Comparison of ENCODE assay signal across 15 cellular contexts in the genomic region with DNA sequence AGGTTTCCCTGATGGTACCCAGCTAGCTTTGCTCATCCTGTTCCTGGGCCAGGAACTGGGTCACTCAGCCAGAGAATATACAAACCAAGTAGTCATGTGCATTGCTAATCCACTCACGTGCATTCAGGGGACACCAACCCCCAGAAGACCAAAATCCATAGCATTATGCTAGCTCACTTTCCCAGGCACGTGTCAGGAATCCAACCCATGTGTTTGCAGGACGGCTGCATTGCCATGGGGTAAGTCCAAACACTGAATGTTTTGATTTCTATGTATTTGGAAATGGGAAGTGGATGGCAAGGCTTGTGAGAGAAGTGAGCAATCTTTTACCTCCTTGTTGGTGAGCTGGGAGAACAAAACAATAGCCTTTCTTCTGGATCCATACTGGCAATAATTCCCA.
A peak's percentile ranks its signal among the peaks of the same experiment; 100 is the strongest.
DNase-seq lines count a peak whose midpoint lies in the region; ATAC-seq, FAIRE-seq and TF ChIP-seq lines count a peak whose summit lies in the region.
"Had no signal": no experiment of that assay in that cellular context is flagged by ENCODE, and none has a peak within 500 bp of the region (broad histone marks: within the 10 kb centered on the region; RNA-seq: fewer than 3 reads in every experiment).

No MANE protein-coding gene starts in this region.

- H2BK12ac ChIP-seq in H1 (ENCODE audit: low read depth, low read length), result no peak overlapping the region; the same call in 1 of the 2 replicates

- H3K9me3 ChIP-seq in IMR-90 (ENCODE audit: control insufficient read depth, insufficient read depth, low read length), result no peaks in the 10 kb centered on the region
- H3K9me3 ChIP-seq in H1 (ENCODE audit: insufficient read depth in 2 of 2, low read depth in 1 of 2, low read length in 1 of 2), result no peaks in the 10 kb centered on the region; a peak in 1 of 4 replicates
- no peaks in the 10 kb centered on the region for H3K9me3 ChIP-seq in osteoblast (ENCODE audit: low read depth, low read length)
- H3K9me3 ChIP-seq: BE2C had no signal

- TF ChIP-seq RAD21 in IMR-90 (IDR thresholded peaks at IDR 0.05; ENCODE audit: low read length) (no peak), H1 (IDR thresholded peaks at IDR 0.05 in 1 of 2, conservative IDR thresholded peaks at IDR 0.05 in 1 of 2; ENCODE audit: low read depth in 2 of 2, low read length in 2 of 2) (no peak)

- FAIRE-seq in H1 (lab: Jason Lieb, UNC), result no peak
- no peak for FAIRE-seq in H54 (lab: Jason Lieb, UNC)

- DNase-seq in CD14-positive monocyte (ENCODE audit: low spot score), result peak; percentile 49
- peak; percentile 63 for DNase-seq in IMR-90
- DNase-seq in H1 (ENCODE audit: low read depth in 1 of 2, low spot score in 2 of 2), result no peak
- DNase-seq in osteoblast (ENCODE audit: insufficient read length, low spot score, missing footprints), result no peak
- DNase-seq in H54 (ENCODE audit: insufficient read length, low spot score), result no peak
- DNase-seq in activated CD4-positive, alpha-beta memory T cell treated with anti-CD3 and anti-CD28 coated beads for 36 hours, result no peak
- no peak for DNase-seq in GM20000 (ENCODE audit: low spot score)
- DNase-seq: activated CD4-positive, alpha-beta T cell treated with anti-CD3 and anti-CD28 coated beads for 4 hours; BE2C; NCI-H2029; NCI-H69 had no signal

- dilution Hi-C loops in IMR-90 (cut with HindIII; ENCODE audit: low sequenced_read_pairs, unreplicated experiment), result no loop called here

- in situ Hi-C loops in IMR-90 (cut with MboI; ENCODE audit: low sequenced_read_pairs), result no loop called here

- ATAC-seq in IMR-90 (ENCODE audit: low read depth), result peak; percentile 43
- no peak for ATAC-seq in GM19023 (IDR thresholded peaks at IDR 0.05; ENCODE audit: unreplicated experiment)

- H3K56ac ChIP-seq in IMR-90 (ENCODE audit: extremely low read depth, insufficient read depth, low read length) (no peak overlapping the region), H1 (replicated peaks; ENCODE audit: insufficient read length, low read depth, low read length) (no peak overlapping the region)

- peak overlapping the region; percentile 95 to 99 (median 97) for H3K27ac Mint-ChIP-seq in CD14-positive monocyte
- no peak overlapping the region for H3K27ac Mint-ChIP-seq in activated CD4-positive, alpha-beta memory T cell treated with anti-CD3 and anti-CD28 coated beads for 36 hours

- H3K4me2 ChIP-seq in IMR-90 (ENCODE audit: low read depth, low read length) (no peak overlapping the region), H1 (ENCODE audit: insufficient read depth in 1 of 2, low read depth in 2 of 2, low read length in 2 of 2) (no peak overlapping the region), osteoblast (ENCODE audit: insufficient read depth, low read length) (peak overlapping the region; percentile 2)

- H2AFZ ChIP-seq in IMR-90 (replicated peaks; ENCODE audit: low read length, poor library complexity) (peak overlapping the region; percentile 9), H1 (ENCODE audit: low read length) (no peak overlapping the region), osteoblast (ENCODE audit: low read length) (no peak overlapping the region)

- H4K5ac ChIP-seq in IMR-90 (ENCODE audit: low read depth, low read length) (no peak overlapping the region), H1 (ENCODE audit: insufficient read length, low read depth, low read length) (no peak overlapping the region)

- H3K9ac ChIP-seq in IMR-90 (ENCODE audit: low read depth, low read length) (no peak overlapping the region), H1 (replicated peaks in 1 of 4; ENCODE audit: extremely low read depth in 1 of 4, low read depth in 3 of 4, low read length in 3 of 4) (no peak overlapping the region)

- H3K4me1 Mint-ChIP-seq in CD14-positive monocyte, result peaks cover 55% of the 10 kb centered on the region
- peaks cover 42% of the 10 kb centered on the region for H3K4me1 Mint-ChIP-seq in activated CD4-positive, alpha-beta memory T cell treated with anti-CD3 and anti-CD28 coated beads for 36 hours (ENCODE audit: low read depth)

- POLR2A ChIA-PET in IMR-90 (lab: Charles Lee; ENCODE audit: unreplicated experiment) (no interaction called here), H1 (lab: Charles Lee; ENCODE audit: partially characterized antibody) (interaction anchor here (1.0 kb wide), 1 partner anchor 11 kb away, joined by 3 read pairs; no protein-coding TSS in a partner anchor)
- POLR2A ChIA-PET in activated CD4-positive, alpha-beta memory T cell treated with anti-CD3 and anti-CD28 coated beads for 36 hours (lab: Charles Lee), result interaction anchor here (0.5 to 0.9 kb wide), 2 partner anchors 74 to 98 kb away, joined by 3 to 7 read pairs; no protein-coding TSS in a partner anchor

- peaks cover 33 to 47% of the 10 kb centered on the region in 2 donors for H3K36me3 Mint-ChIP-seq in CD14-positive monocyte
- H3K36me3 Mint-ChIP-seq in activated CD4-positive, alpha-beta memory T cell treated with anti-CD3 and anti-CD28 coated beads for 36 hours, result no peaks in the 10 kb centered on the region

- H3K9me1 ChIP-seq in IMR-90 (ENCODE audit: insufficient read depth, low read length), result peaks cover 30% of the 10 kb centered on the region

- H2AK5ac ChIP-seq in IMR-90 (ENCODE audit: low read depth, low read length) (peak overlapping the region; percentile 53), H1 (ENCODE audit: low read depth, low read length) (peak overlapping the region; percentile 20; the same call in 1 of the 2 replicates)

- H3K27me3 ChIP-seq in IMR-90 (ENCODE audit: control insufficient read depth, insufficient read depth, low read length) (no peaks in the 10 kb centered on the region), H1 (replicated peaks in 1 of 4; ENCODE audit: control insufficient read depth in 3 of 4, extremely low read depth in 1 of 4, insufficient read depth in 3 of 4, low read length in 3 of 4) (no peaks in the 10 kb centered on the region), osteoblast (ENCODE audit: insufficient read depth, low read length) (no peaks in the 10 kb centered on the region)
- H3K27me3 ChIP-seq: BE2C had no signal

- intact Hi-C loops in CD14-positive monocyte (cut with micrococcal nuclease) (no loop called here), IMR-90 (cut with micrococcal nuclease) (no loop called here)
- intact Hi-C loops in activated CD4-positive, alpha-beta memory T cell treated with anti-CD3 and anti-CD28 coated beads for 36 hours (cut with micrococcal nuclease), result no loop called here

- H3K9me3 Mint-ChIP-seq in CD14-positive monocyte, result no peaks in the 10 kb centered on the region
- no peaks in the 10 kb centered on the region for H3K9me3 Mint-ChIP-seq in activated CD4-positive, alpha-beta memory T cell treated with anti-CD3 and anti-CD28 coated beads for 36 hours
- H3K9me3 Mint-ChIP-seq: activated T-helper 1 cell treated with anti-CD3 and anti-CD28 coated beads, Interleukin-12 subunit alpha, Interleukin-12 subunit beta, Interleukin-2, Interleukin-4 antibody, amounts not matched to agents 30 ng/mL and 10 ng/mL and 1 ng/mL, durations not matched to agents 14 hours and 24 hours and 36 hours had no signal

- CTCF ChIA-PET in IMR-90 (lab: Yijun Ruan, JAX) (no interaction called here), H1 (lab: Charles Lee; ENCODE audit: partially characterized antibody) (interaction anchor here (0.6 to 1.1 kb wide), 2 partner anchors 10 to 69 kb away, joined by 3 read pairs; no protein-coding TSS in a partner anchor)
- CTCF ChIA-PET in activated CD4-positive, alpha-beta memory T cell treated with anti-CD3 and anti-CD28 coated beads for 36 hours (lab: Charles Lee), result interaction anchor here (0.6 kb wide), 1 partner anchor 74 kb away, joined by 3 read pairs; no protein-coding TSS in a partner anchor

- H2BK5ac ChIP-seq in IMR-90 (ENCODE audit: low read depth, low read length, poor library complexity, severe bottlenecking), result peak overlapping the region; percentile 55
- no peak overlapping the region; the same call in 1 of the 2 replicates for H2BK5ac ChIP-seq in H1 (ENCODE audit: low read depth, low read length)

- H4K20me1 ChIP-seq in IMR-90 (ENCODE audit: insufficient read depth, low read length), result peaks cover 7% of the 10 kb centered on the region
- H4K20me1 ChIP-seq in H1 (replicated peaks in 1 of 2; ENCODE audit: control insufficient read depth in 1 of 2, insufficient read depth in 2 of 2, low read length in 2 of 2), result no peaks in the 10 kb centered on the region
- H4K20me1 ChIP-seq in osteoblast (ENCODE audit: insufficient read depth, low read length), result peaks cover 12% of the 10 kb centered on the region

- no peaks in the 10 kb centered on the region for H3K23me2 ChIP-seq in H1 (ENCODE audit: low read depth, low read length)

- H3K4me1 ChIP-seq in IMR-90 (ENCODE audit: control insufficient read depth, insufficient read depth, low read length), result peaks cover 26% of the 10 kb centered on the region
- H3K4me1 ChIP-seq in H1 (replicated peaks in 1 of 4; ENCODE audit: control insufficient read depth in 3 of 4, insufficient read depth in 4 of 4, low read length in 3 of 4), result peaks cover 0 to 5% (median 1%) of the 10 kb centered on the region in 4 experiments; a peak in 2 of 7 replicates
- H3K4me1 ChIP-seq in osteoblast (ENCODE audit: insufficient read depth, low read length), result peaks cover 32% of the 10 kb centered on the region
- H3K4me1 ChIP-seq: BE2C had no signal

- BruUV-seq in IMR-90 (replicated peaks; lab: Mats Ljungman, UMichigan), result no TSS peak

- no peak overlapping the region for H3K4me3 ChIP-seq in IMR-90 (ENCODE audit: insufficient read depth, low read depth, low read length)
- H3K4me3 ChIP-seq in H1 (ENCODE audit: extremely low read depth in 1 of 4, insufficient read depth in 2 of 4, low read depth in 3 of 4, low read length in 4 of 4), result no peak overlapping the region
- H3K4me3 ChIP-seq in osteoblast (ENCODE audit: insufficient read depth, low read length), result no peak overlapping the region
- H3K4me3 ChIP-seq: skin epidermis had no signal

- WGBS in IMR-90 (ENCODE audit: extremely low coverage in 2 of 2, insufficient read length in 1 of 2), 2 experiments, result no CpG with 5 or more reads among the region's 3 CpGs
- 90% methylated on average over 3 of the region's 3 CpGs; no CpG with 5 or more reads in 1 of the 2 experiments for WGBS in H1 (ENCODE audit: extremely low coverage in 1 of 2, insufficient coverage in 1 of 2, insufficient read length in 1 of 2, insufficient replicate concordance in 2 of 2, low coverage in 1 of 2, low lambda C conversion rate in 2 of 2, missing lambda C conversion rate in 1 of 2), 2 experiments

- H3K79me1 ChIP-seq in IMR-90 (ENCODE audit: low read depth in 1 of 2, low read length in 2 of 2) (peaks cover 17 to 51% of the 10 kb centered on the region in 2 experiments), H1 (ENCODE audit: low read depth, low read length) (peaks cover 6% of the 10 kb centered on the region; the same call in 1 of the 2 replicates)

- peak overlapping the region; percentile 51 for H2BK120ac ChIP-seq in IMR-90 (ENCODE audit: low read depth, low read length)
- no peak overlapping the region for H2BK120ac ChIP-seq in H1 (replicated peaks; ENCODE audit: low read depth, low read length)

- H3K23ac ChIP-seq in IMR-90 (ENCODE audit: low read depth, low read length) (peak overlapping the region; percentile 1; the same call in 1 of the 2 replicates), H1 (ENCODE audit: insufficient read length) (no peak overlapping the region)

- peak overlapping the region in 1 of 2 experiments; percentile 46; a peak in 1 of 4 replicates for H4K8ac ChIP-seq in IMR-90 (ENCODE audit: low read depth in 2 of 2, low read length in 2 of 2)
- no peak overlapping the region for H4K8ac ChIP-seq in H1 (ENCODE audit: extremely low read depth, insufficient read depth, low read length)

- peak overlapping the region; percentile 75 for H3K4ac ChIP-seq in IMR-90 (ENCODE audit: low read depth, low read length)
- H3K4ac ChIP-seq in H1 (replicated peaks; ENCODE audit: insufficient read length, low read depth, low read length), result no peak overlapping the region

- H2AK9ac ChIP-seq in IMR-90 (replicated peaks; ENCODE audit: low read depth, low read length, poor library complexity), result no peak overlapping the region

- peaks cover 0 to 4% (median 0%) of the 10 kb centered on the region in 3 donors for H3K27me3 Mint-ChIP-seq in CD14-positive monocyte (ENCODE audit: low read depth in 3 of 3)
- no peaks in the 10 kb centered on the region for H3K27me3 Mint-ChIP-seq in activated CD4-positive, alpha-beta memory T cell treated with anti-CD3 and anti-CD28 coated beads for 36 hours

- peak overlapping the region; percentile 39; the same call in 1 of the 2 replicates for H3K14ac ChIP-seq in IMR-90 (replicated peaks; ENCODE audit: low read depth, low read length)
- no peak overlapping the region for H3K14ac ChIP-seq in H1 (ENCODE audit: insufficient read length)

- peak overlapping the region; percentile 24 to 70 for H3K4me3 Mint-ChIP-seq in CD14-positive monocyte
- no peak overlapping the region for H3K4me3 Mint-ChIP-seq in activated CD4-positive, alpha-beta memory T cell treated with anti-CD3 and anti-CD28 coated beads for 36 hours
- H3K4me3 Mint-ChIP-seq: activated T-helper 1 cell treated with anti-CD3 and anti-CD28 coated beads, Interleukin-12 subunit alpha, Interleukin-12 subunit beta, Interleukin-2, Interleukin-4 antibody, amounts not matched to agents 30 ng/mL and 10 ng/mL and 1 ng/mL, durations not matched to agents 14 hours and 24 hours and 36 hours had no signal

- H2BK20ac ChIP-seq in IMR-90 (ENCODE audit: low read depth, low read length) (peak overlapping the region; percentile 56; the same call in 1 of the 2 replicates), H1 (ENCODE audit: low read length) (0 out of 2 replicates have a peak overlapping the region, but pooled peaks have one; percentile 17)

- H3K27ac ChIP-seq in IMR-90 (ENCODE audit: insufficient read depth, low read length) (no peak overlapping the region), H1 (ENCODE audit: low read depth, low read length) (no peak overlapping the region), osteoblast (ENCODE audit: low read depth, low read length) (peak overlapping the region; percentile 28)
- H3K27ac ChIP-seq: HL-60 had no signal

- H2BK15ac ChIP-seq in IMR-90 (ENCODE audit: low read depth, low read length), result peak overlapping the region; percentile 20; the same call in 2 of the 3 replicates
- no peak overlapping the region for H2BK15ac ChIP-seq in H1 (ENCODE audit: low read length)

- H4K91ac ChIP-seq in IMR-90 (ENCODE audit: insufficient read depth, low read depth, low read length) (peak overlapping the region; percentile 33), H1 (replicated peaks; ENCODE audit: insufficient read length, low read length) (no peak overlapping the region)

- TF ChIP-seq POLR2A in IMR-90 (IDR thresholded peaks at IDR 0.05; ENCODE audit: low read depth, low read length) (no peak), H1 (IDR thresholded peaks at IDR 0.05; ENCODE audit: control extremely low read depth in 1 of 2, low read depth in 2 of 2, low read length in 2 of 2) (no peak), H54 (IDR thresholded peaks at IDR 0.05; ENCODE audit: low read depth, low read length) (no peak)

- peak overlapping the region; percentile 15; the same call in 1 of the 2 replicates for H3K18ac ChIP-seq in IMR-90 (ENCODE audit: low read depth, low read length)
- no peak overlapping the region for H3K18ac ChIP-seq in H1 (ENCODE audit: extremely low read depth, low read length)

- TF ChIP-seq CTCF in CD14-positive monocyte (IDR thresholded peaks at IDR 0.05), result no peak
- TF ChIP-seq CTCF in IMR-90 (conservative IDR thresholded peaks at IDR 0.05; ENCODE audit: low read depth, low read length), result no peak
- no peak for TF ChIP-seq CTCF in H1 (IDR thresholded peaks at IDR 0.05; ENCODE audit: control extremely low read depth in 1 of 3, insufficient read depth in 1 of 3, low read depth in 1 of 3, low read length in 3 of 3)
- TF ChIP-seq CTCF in osteoblast (IDR thresholded peaks at IDR 0.05; ENCODE audit: extremely low read depth, low read depth, low read length), result no peak
- no peak for TF ChIP-seq CTCF in GM20000 (IDR thresholded peaks at IDR 0.05; ENCODE audit: extremely low read depth, missing control alignments)

- TF ChIP-seq EP300 in H1 (IDR thresholded peaks at IDR 0.05; ENCODE audit: borderline replicate concordance in 1 of 2, low read depth in 2 of 2, low read length in 2 of 2), result no peak

- H3K36me3 ChIP-seq in IMR-90 (ENCODE audit: control insufficient read depth, insufficient read depth, low read length), result peaks cover 6% of the 10 kb centered on the region; the same call in 1 of the 2 replicates
- H3K36me3 ChIP-seq in H1 (ENCODE audit: control insufficient read depth in 2 of 4, insufficient read depth in 4 of 4, low read length in 3 of 4), result peaks cover 0 to 11% (median 0%) of the 10 kb centered on the region in 4 experiments; a peak in 2 of 8 replicates
- H3K36me3 ChIP-seq in osteoblast (ENCODE audit: insufficient read depth, low read length), result no peaks in the 10 kb centered on the region
- H3K36me3 ChIP-seq: BE2C had no signal

- H3K79me2 ChIP-seq in H1 (ENCODE audit: control insufficient read depth in 1 of 2, insufficient read depth in 2 of 2, low read length in 2 of 2) (peaks cover 0 to 40% of the 10 kb centered on the region in 2 experiments; a peak in 2 of 4 replicates), osteoblast (ENCODE audit: insufficient read depth, low read length) (no peaks in the 10 kb centered on the region)

Comparison
In these comparisons a context has a peak if more than half of its experiments do, and no peak if none do; other contexts are left out.
1. DNase-seq: peak in CD14-positive monocyte (single experiment) and IMR-90 (single experiment); none in H1 (0 of 2), osteoblast (single experiment), H54 (single experiment), activated CD4-positive, alpha-beta memory T cell treated with anti-CD3 and anti-CD28 coated beads for 36 hours (single experiment) and GM20000 (single experiment).